22 cellular contexts compared by ENCODE assay signal in the genomic region with DNA sequence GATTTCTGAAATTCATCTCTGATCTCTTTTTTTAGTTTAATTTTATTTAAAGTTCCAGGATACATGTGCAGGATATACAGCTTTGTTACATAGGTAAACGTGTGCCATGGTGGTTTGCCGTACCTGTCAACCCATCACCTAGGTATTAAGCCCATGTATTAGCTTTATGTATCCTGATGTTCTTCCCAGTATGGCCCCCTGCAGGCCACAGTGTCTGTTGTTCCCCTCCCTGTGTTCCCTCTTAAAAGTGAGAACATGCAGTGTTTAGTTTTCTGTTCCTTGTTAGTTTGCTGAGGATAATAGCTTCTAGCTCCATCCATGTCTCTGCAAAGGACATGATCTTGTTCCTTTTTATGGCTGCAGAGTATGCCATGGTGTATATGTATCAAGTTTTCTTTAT.
"Had no signal": no experiment of that assay in that cellular context is flagged by ENCODE, and none has a peak within 500 bp of the region (broad histone marks: within the 10 kb centered on the region; RNA-seq: fewer than 3 reads in every experiment).

No MANE protein-coding gene starts in this region.

- H3K27me3 Mint-ChIP-seq: activated CD4-positive, alpha-beta memory T cell treated with anti-CD3 and anti-CD28 coated beads, Interleukin-2, amount 10 ng/mL, durations not matched to agents 7 days and 5 days; activated CD4-positive, alpha-beta T cell treated with anti-CD3 and anti-CD28 coated beads for 36 hours; activated CD8-positive, alpha-beta memory T cell treated with anti-CD3 and anti-CD28 coated beads, Interleukin-2, amount 10 ng/mL, durations not matched to agents 7 days and 5 days; activated naive CD8-positive, alpha-beta T cell treated with anti-CD3 and anti-CD28 coated beads, Interleukin-2, amount 10 ng/mL, durations not matched to agents 7 days and 5 days; activated T-helper 17 cell treated with anti-CD3 and anti-CD28 coated beads, Interleukin-2, amount 50 U/mL, for 72 hours; central memory CD8-positive, alpha-beta T cell had no signal

- H3K9me3 Mint-ChIP-seq: activated T-helper 17 cell treated with anti-CD3 and anti-CD28 coated beads, Interleukin-2, amount 50 U/mL, for 72 hours; central memory CD8-positive, alpha-beta T cell had no signal

- H3K4me3 ChIP-seq: body of pancreas, coronary artery, lung, spleen, thyroid gland had no signal

- H3K4me3 Mint-ChIP-seq: activated CD4-positive, alpha-beta memory T cell treated with anti-CD3 and anti-CD28 coated beads, Interleukin-2, amount 10 ng/mL, durations not matched to agents 7 days and 5 days; activated CD4-positive, alpha-beta T cell treated with anti-CD3 and anti-CD28 coated beads for 36 hours; activated CD8-positive, alpha-beta memory T cell treated with anti-CD3 and anti-CD28 coated beads, Interleukin-2, amount 10 ng/mL, durations not matched to agents 7 days and 5 days; activated naive CD8-positive, alpha-beta T cell treated with anti-CD3 and anti-CD28 coated beads, Interleukin-2, amount 10 ng/mL, durations not matched to agents 7 days and 5 days; activated T-helper 17 cell treated with anti-CD3 and anti-CD28 coated beads, Interleukin-2, amount 50 U/mL, for 72 hours; central memory CD8-positive, alpha-beta T cell; nephron progenitor cell; T-helper 2 cell treated with Interferon-gamma antibody and Interleukin-4, amounts not matched to agents 5 μg/mL and 100 μg/mL, for 36 hours had no signal

- H3K4me1 ChIP-seq: body of pancreas, thyroid gland had no signal

- H3K27ac ChIP-seq: body of pancreas, coronary artery, spleen, thyroid gland had no signal

- H3K27ac Mint-ChIP-seq: activated CD4-positive, alpha-beta memory T cell treated with anti-CD3 and anti-CD28 coated beads, Interleukin-2, amount 10 ng/mL, durations not matched to agents 7 days and 5 days; activated CD4-positive, alpha-beta T cell treated with anti-CD3 and anti-CD28 coated beads for 36 hours; activated CD8-positive, alpha-beta memory T cell treated with anti-CD3 and anti-CD28 coated beads, Interleukin-2, amount 10 ng/mL, durations not matched to agents 7 days and 5 days; activated naive CD8-positive, alpha-beta T cell treated with anti-CD3 and anti-CD28 coated beads, Interleukin-2, amount 10 ng/mL, durations not matched to agents 7 days and 5 days; activated T-helper 17 cell treated with anti-CD3 and anti-CD28 coated beads, Interleukin-2, amount 50 U/mL, for 72 hours; nephron progenitor cell; T-helper 2 cell treated with Interferon-gamma antibody and Interleukin-4, amounts not matched to agents 5 μg/mL and 100 μg/mL, for 36 hours had no signal

- FAIRE-seq: endometrium had no signal

- H3K9me3 ChIP-seq: body of pancreas, thyroid gland had no signal

- H3K27me3 ChIP-seq: body of pancreas, spleen, thyroid gland had no signal

- DNase-seq: activated CD4-positive, alpha-beta memory T cell treated with anti-CD3 and anti-CD28 coated beads, Interleukin-2, amount 10 ng/mL, durations not matched to agents 7 days and 5 days; activated CD4-positive, alpha-beta T cell treated with anti-CD3 and anti-CD28 coated beads for 36 hours; activated CD8-positive, alpha-beta memory T cell treated with anti-CD3 and anti-CD28 coated beads, Interleukin-2, amount 10 ng/mL, durations not matched to agents 7 days and 5 days; activated naive CD4-positive, alpha-beta T cell treated with Interleukin-2 at 50 U/mL for 16 hours; activated naive CD8-positive, alpha-beta T cell treated with anti-CD3 and anti-CD28 coated beads, Interleukin-2, amount 10 ng/mL, durations not matched to agents 7 days and 5 days; amygdala; body of pancreas; foreskin fibroblast; hypothalamus; islet precursor cell; nephron progenitor cell; nucleus accumbens; spleen; stimulated activated naive CD4-positive, alpha-beta T cell treated with Interleukin-2 at 50 U/mL for 16 hours; thyroid gland had no signal

- ATAC-seq: activated CD4-positive, alpha-beta T cell treated with anti-CD3 and anti-CD28 coated beads for 36 hours; activated CD8-positive, alpha-beta memory T cell treated with anti-CD3 and anti-CD28 coated beads, Interleukin-2, amount 10 ng/mL, durations not matched to agents 7 days and 5 days; activated T-helper 17 cell treated with anti-CD3 and anti-CD28 coated beads, Interleukin-2, amount 50 U/mL, for 72 hours; body of pancreas; esophagus mucosa had no signal

- H3K4me1 Mint-ChIP-seq: activated CD4-positive, alpha-beta memory T cell treated with anti-CD3 and anti-CD28 coated beads, Interleukin-2, amount 10 ng/mL, durations not matched to agents 7 days and 5 days; activated naive CD8-positive, alpha-beta T cell treated with anti-CD3 and anti-CD28 coated beads, Interleukin-2, amount 10 ng/mL, durations not matched to agents 7 days and 5 days; nephron progenitor cell had no signal
